In genomic region chr22:22113701-22114100, GRCh38 we compare ENCODE assay signal across 26 cellular contexts.
"Had no signal": no experiment of that assay in that cellular context is flagged by ENCODE, and none has a peak within 500 bp of the region (broad histone marks: within the 10 kb centered on the region; RNA-seq: fewer than 3 reads in every experiment).

No MANE protein-coding gene starts in this region.

- H3K36me3 ChIP-seq: left lung, neural progenitor cell, ovary, right atrium auricular region, right lobe of liver, thyroid gland, transverse colon, upper lobe of left lung, vagina had no signal

- H3K4me3 ChIP-seq: left lung, lung, neural progenitor cell, ovary, right atrium auricular region, right lobe of liver, smooth muscle cell, thyroid gland, transverse colon, upper lobe of left lung, vagina had no signal

- H3K9ac ChIP-seq: neural progenitor cell had no signal

- ATAC-seq: left colon; left lung; natural killer cell; right lobe of liver; stimulated activated memory B cell treated with anti-CD40 and anti-IgM and Interleukin-4, amounts not matched to agents 10 μg/mL and 1 μg/mL and 100 μg/mL, for 72 hours; stimulated activated naive CD8-positive, alpha-beta T cell treated with anti-CD3 and anti-CD28 coated beads, Interleukin-15, amount 100 ng/mL, for 72 hours had no signal

- DNase-seq: hippocampal formation; left colon; left lung; mesendoderm; naive B cell; natural killer cell; nephron progenitor cell; ovary; right lobe of liver; stimulated activated CD4-positive, alpha-beta T cell treated with anti-CD3 and anti-CD28 coated beads, Interleukin-1b, Interleukin-23, amount 100 ng/mL, for 48 hours; stimulated activated CD4-positive, alpha-beta T cell treated with anti-CD3 and anti-CD28 coated beads, Interleukin-2, amount 100 ng/mL, for 48 hours; stimulated activated CD4-positive, alpha-beta T cell treated with anti-CD3 and anti-CD28 coated beads, Interleukin-4, amount 100 ng/mL, for 4 hours; stimulated activated CD8-positive, alpha-beta memory T cell treated with anti-CD3 and anti-CD28 coated beads, Interleukin-4, amount 100 ng/mL, for 48 hours; stimulated activated naive CD4-positive, alpha-beta T cell treated with Interleukin-2 at 50 U/mL for 16 hours; stimulated activated naive CD8-positive, alpha-beta T cell treated with anti-CD3 and anti-CD28 coated beads, Interleukin-15, amount 100 ng/mL, for 72 hours; substantia nigra; thyroid gland; transverse colon; upper lobe of left lung had no signal

- H2AFZ ChIP-seq: neural progenitor cell had no signal

- H3K27me3 ChIP-seq: ovary, right atrium auricular region, right lobe of liver, thyroid gland, vagina had no signal

- H3K27ac ChIP-seq: left lung, neural progenitor cell, ovary, right atrium auricular region, right lobe of liver, thyroid gland, transverse colon, upper lobe of left lung, vagina had no signal

- H3K4me1 ChIP-seq: neural progenitor cell, right atrium auricular region, right lobe of liver, thyroid gland, transverse colon, upper lobe of left lung, vagina had no signal

- H3K4me2 ChIP-seq: neural progenitor cell, smooth muscle cell had no signal

- FAIRE-seq: keratinocyte had no signal

- H3K9me3 ChIP-seq: left lung, ovary, right atrium auricular region, right lobe of liver, thyroid gland, transverse colon, upper lobe of left lung, vagina had no signal
